In the genomic region with DNA sequence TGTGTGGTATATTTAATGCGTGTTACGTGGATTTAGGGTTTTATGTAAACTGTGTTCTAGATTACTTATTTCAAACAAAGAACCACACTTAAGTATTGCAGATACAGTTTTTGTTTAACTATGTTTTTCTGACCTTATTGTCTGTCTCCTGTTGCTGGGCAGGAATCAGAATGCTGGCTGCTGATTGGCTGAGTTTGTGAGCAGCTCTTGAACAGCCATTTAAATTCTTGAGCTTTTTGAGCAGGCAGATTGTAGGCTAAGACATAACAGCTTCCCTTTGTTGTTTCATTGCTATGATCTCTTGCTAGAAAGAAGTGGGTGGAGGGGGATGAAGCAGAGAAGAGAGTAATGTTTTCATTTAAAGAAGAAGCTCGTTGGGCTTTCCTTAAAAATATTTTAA, we compare ENCODE assay signal across 8 cellular contexts. TPM values are rescaled to one million over a fixed set of nuclear protein-coding genes. Genes with fewer than 3 reads are reported as not detected.
DNase-seq lines count a peak whose midpoint lies in the region; ATAC-seq and TF ChIP-seq lines count a peak whose summit lies in the region.

No MANE protein-coding gene starts in this region.

- H2AK5ac ChIP-seq in IMR-90 (ENCODE audit: low read depth, low read length) = no peak overlapping the region

- no peak overlapping the region for H3K4ac ChIP-seq in IMR-90 (ENCODE audit: low read depth, low read length)

- no peak overlapping the region for H4K5ac ChIP-seq in IMR-90 (ENCODE audit: low read depth, low read length)

- no peak overlapping the region for H3K56ac ChIP-seq in IMR-90 (ENCODE audit: extremely low read depth, insufficient read depth, low read length)

- peak overlapping the region; percentile 62 for H3K4me3 Mint-ChIP-seq in activated CD4-positive, alpha-beta T cell treated with anti-CD3 and anti-CD28 coated beads, Interleukin-2, amount 10 ng/mL, durations not matched to agents 24 days and 14 days

- no peak overlapping the region for H3K9ac ChIP-seq in IMR-90 (ENCODE audit: low read depth, low read length)

- POLR2A ChIA-PET in IMR-90 (lab: Charles Lee; ENCODE audit: unreplicated experiment) = no interaction called here

- no peak overlapping the region for H2BK15ac ChIP-seq in IMR-90 (ENCODE audit: low read depth, low read length)

- no CpG with 5 or more reads among the region's 3 CpGs for WGBS in IMR-90 (ENCODE audit: extremely low coverage in 2 of 2, insufficient read length in 1 of 2), 2 experiments

- in situ Hi-C loops in IMR-90 (cut with MboI; ENCODE audit: low sequenced_read_pairs) = no loop called here

- H3K4me2 ChIP-seq in IMR-90 (ENCODE audit: low read depth, low read length) = no peak overlapping the region

- H2BK20ac ChIP-seq in IMR-90 (ENCODE audit: low read depth, low read length) = no peak overlapping the region

- no peak for TF ChIP-seq RAD21 in IMR-90 (IDR thresholded peaks at IDR 0.05; ENCODE audit: low read length)

- no peak overlapping the region for H2AFZ ChIP-seq in IMR-90 (replicated peaks; ENCODE audit: low read length, poor library complexity)

- H3K36me3 Mint-ChIP-seq in activated CD4-positive, alpha-beta T cell treated with anti-CD3 and anti-CD28 coated beads, Interleukin-2, amount 10 ng/mL, durations not matched to agents 24 days and 14 days (ENCODE audit: low read depth) = peaks cover 45% of the 10 kb centered on the region

- no peak overlapping the region for H3K14ac ChIP-seq in IMR-90 (replicated peaks; ENCODE audit: low read depth, low read length)

- no peak overlapping the region for H3K18ac ChIP-seq in IMR-90 (ENCODE audit: low read depth, low read length)

- H3K23ac ChIP-seq in IMR-90 (ENCODE audit: low read depth, low read length) = no peak overlapping the region

- H2BK5ac ChIP-seq in IMR-90 (ENCODE audit: low read depth, low read length, poor library complexity, severe bottlenecking) = peak overlapping the region; percentile 80

- no peaks in the 10 kb centered on the region for H3K9me1 ChIP-seq in IMR-90 (ENCODE audit: insufficient read depth, low read length)

- TF ChIP-seq POLR2A in IMR-90 (IDR thresholded peaks at IDR 0.05; ENCODE audit: low read depth, low read length) = no peak

- no peak overlapping the region for H2BK120ac ChIP-seq in IMR-90 (ENCODE audit: low read depth, low read length)

- peaks cover 2% of the 10 kb centered on the region; the same call in 1 of the 2 replicates for H3K36me3 ChIP-seq in IMR-90 (ENCODE audit: control insufficient read depth, insufficient read depth, low read length)

- no peaks in the 10 kb centered on the region; the same call in 1 of the 2 replicates for H4K20me1 ChIP-seq in IMR-90 (ENCODE audit: insufficient read depth, low read length)

- H4K91ac ChIP-seq in IMR-90 (ENCODE audit: insufficient read depth, low read depth, low read length) = no peak overlapping the region

- peak in 11 of 14 donors; percentile 4 to 62 (median 16) for DNase-seq in C1 segment of cervical spinal cord (lab: John Stamatoyannopoulos, UW)
- peak; percentile 92 for DNase-seq in IMR-90
- peak; percentile 90 for DNase-seq in activated CD4-positive, alpha-beta T cell treated with anti-CD3 and anti-CD28 coated beads, Interleukin-2, amount 10 ng/mL, durations not matched to agents 24 days and 14 days
- DNase-seq in dorsolateral prefrontal cortex = peak; percentile 57 to 92 (median 74)
- no peak for DNase-seq in left lobe of liver (ENCODE audit: low spot score)
- peak; percentile 34 to 41 for DNase-seq in stimulated activated CD4-positive, alpha-beta T cell treated with anti-CD3 and anti-CD28 coated beads, Interleukin-2, amount 100 ng/mL, for 48 hours

- H3K27me3 Mint-ChIP-seq in activated CD4-positive, alpha-beta T cell treated with anti-CD3 and anti-CD28 coated beads, Interleukin-2, amount 10 ng/mL, durations not matched to agents 24 days and 14 days = no peaks in the 10 kb centered on the region

- ATAC-seq in IMR-90 (ENCODE audit: low read depth) (peak; percentile 86), left lobe of liver (peak; percentile 58), HG02763 (IDR thresholded peaks at IDR 0.05; ENCODE audit: unreplicated experiment) (no peak), HG02642 (IDR thresholded peaks at IDR 0.05; ENCODE audit: poor library complexity, unreplicated experiment) (no peak)

- peak overlapping the region; percentile 85 for H3K27ac Mint-ChIP-seq in activated CD4-positive, alpha-beta T cell treated with anti-CD3 and anti-CD28 coated beads, Interleukin-2, amount 10 ng/mL, durations not matched to agents 24 days and 14 days

- peaks cover 2% of the 10 kb centered on the region; the same call in 1 of the 2 replicates for H3K4me1 ChIP-seq in IMR-90 (ENCODE audit: control insufficient read depth, insufficient read depth, low read length)

- peaks cover 9% of the 10 kb centered on the region for H3K9me3 Mint-ChIP-seq in activated CD4-positive, alpha-beta T cell treated with anti-CD3 and anti-CD28 coated beads, Interleukin-2, amount 10 ng/mL, durations not matched to agents 24 days and 14 days

- TF ChIP-seq CTCF in IMR-90 (conservative IDR thresholded peaks at IDR 0.05; ENCODE audit: low read depth, low read length) (no peak), dorsolateral prefrontal cortex (IDR thresholded peaks at IDR 0.05 in 54 of 56, conservative IDR thresholded peaks at IDR 0.05 in 2 of 56; ENCODE audit: low read depth in 1 of 56, partially characterized antibody in 56 of 56) (peak in 4 of 56 donors; percentile 16 to 28 (median 23))

- CTCF ChIA-PET in IMR-90 (lab: Yijun Ruan, JAX) = interaction anchor here (0.6 to 2.4 kb wide), 2 partner anchors 87 to 180 kb away, joined by 4 to 7 read pairs; no protein-coding TSS in a partner anchor

- intact Hi-C loops in IMR-90 (cut with micrococcal nuclease) = loop anchor here (1.0 to 2.0 kb wide), 3 partner anchors 50 to 179 kb away; no protein-coding TSS in a partner anchor
- intact Hi-C loops in activated CD4-positive, alpha-beta T cell treated with anti-CD3 and anti-CD28 coated beads, Interleukin-2, amount 10 ng/mL, durations not matched to agents 24 days and 14 days (cut with micrococcal nuclease) = loop anchor here (1.0 to 5.0 kb wide), 4 partner anchors 32 to 178 kb away; no protein-coding TSS in a partner anchor
- intact Hi-C loops in dorsolateral prefrontal cortex (cut with DNase I) = loop anchor here (2.0 to 5.0 kb wide), 3 partner anchors 50 to 161 kb away; partner anchors contain the start of gene ATF7IP (in 1 of the 2)

- H3K4me3 ChIP-seq in IMR-90 (ENCODE audit: insufficient read depth, low read depth, low read length) (no peak overlapping the region), dorsolateral prefrontal cortex (peak overlapping the region in 54 of 59 donors; percentile 2 to 62 (median 38))

- H3K27ac ChIP-seq in IMR-90 (ENCODE audit: insufficient read depth, low read length) (no peak overlapping the region), dorsolateral prefrontal cortex (peak overlapping the region in 58 of 59 donors; percentile 5 to 86 (median 69))

- peak overlapping the region in 1 of 2 experiments; percentile 69; a peak in 3 of 4 replicates for H4K8ac ChIP-seq in IMR-90 (ENCODE audit: low read depth in 2 of 2, low read length in 2 of 2)

- dilution Hi-C loops in IMR-90 (cut with HindIII; ENCODE audit: low sequenced_read_pairs, unreplicated experiment) = no loop called here

- H3K27me3 ChIP-seq in IMR-90 (ENCODE audit: control insufficient read depth, insufficient read depth, low read length) (no peaks in the 10 kb centered on the region), dorsolateral prefrontal cortex (no peaks in the 10 kb centered on the region)

- peaks cover 37% of the 10 kb centered on the region for H3K4me1 Mint-ChIP-seq in activated CD4-positive, alpha-beta T cell treated with anti-CD3 and anti-CD28 coated beads, Interleukin-2, amount 10 ng/mL, durations not matched to agents 24 days and 14 days

- H2AK9ac ChIP-seq in IMR-90 (replicated peaks; ENCODE audit: low read depth, low read length, poor library complexity) = no peak overlapping the region

- no TSS peak for BruUV-seq in IMR-90 (replicated peaks; lab: Mats Ljungman, UMichigan)

- H3K79me1 ChIP-seq in IMR-90 (ENCODE audit: low read depth in 1 of 2, low read length in 2 of 2) = peaks cover 22 to 39% of the 10 kb centered on the region in 2 experiments

- H3K9me3 ChIP-seq in IMR-90 (ENCODE audit: control insufficient read depth, insufficient read depth, low read length) = peaks cover 6% of the 10 kb centered on the region

TF ChIP-seq in IMR-90, 13 proteins besides CTCF, POLR2A, EP300 and RAD21:
- TF ChIP-seq RCOR1 (IDR thresholded peaks at IDR 0.05; ENCODE audit: insufficient replicate concordance, low read length) (no peak), CHD1 (IDR thresholded peaks at IDR 0.05; ENCODE audit: low read depth, low read length) (no peak), RFX5 (IDR thresholded peaks at IDR 0.05; ENCODE audit: low read depth, low read length) (peak; percentile 96), MAZ (IDR thresholded peaks at IDR 0.05; ENCODE audit: borderline replicate concordance, low read depth, low read length) (no peak)
TF ChIP-seq in IMR-90: peak in this region for 1.

RNA-seq across cellular contexts. Expression of gene ATF7IP, which starts 52.2 kb away (rescaled TPM):
- total RNA-seq in IMR-90 (2012; rRNA removed) (22.8 and 30.6 TPM in 2 replicates), dorsolateral prefrontal cortex (10 to 100 TPM; 49.2 to 99.3 (median 71.5) TPM), left lobe of liver (38.8 TPM)
- 8.5 and 9.4 TPM in 2 replicates for polyA plus RNA-seq in IMR-90 (2012; rRNA removed)
- polyA plus RNA-seq in IMR-90 (2012; cell fraction: cytosol; rRNA removed) = 2.5 and 2.8 TPM in 2 replicates
- 5.6 and 9.8 TPM in 2 replicates for polyA plus RNA-seq in IMR-90 (2012; cell fraction: nucleus; rRNA removed; ENCODE audit: low replicate concordance)
- 62.6 and 72.4 TPM in 2 replicates for total RNA-seq in activated CD4-positive, alpha-beta T cell treated with anti-CD3 and anti-CD28 coated beads, Interleukin-2, amount 10 ng/mL, durations not matched to agents 24 days and 14 days

Comparison
In these comparisons a context has a peak if more than half of its experiments do, and no peak if none do; other contexts are left out.
1. ATAC-seq: peak in IMR-90 (single experiment) and left lobe of liver (single experiment); none in HG02763 (single experiment) and HG02642 (single experiment).